ENCODE assay signal across 9 cellular contexts in the genomic region with DNA sequence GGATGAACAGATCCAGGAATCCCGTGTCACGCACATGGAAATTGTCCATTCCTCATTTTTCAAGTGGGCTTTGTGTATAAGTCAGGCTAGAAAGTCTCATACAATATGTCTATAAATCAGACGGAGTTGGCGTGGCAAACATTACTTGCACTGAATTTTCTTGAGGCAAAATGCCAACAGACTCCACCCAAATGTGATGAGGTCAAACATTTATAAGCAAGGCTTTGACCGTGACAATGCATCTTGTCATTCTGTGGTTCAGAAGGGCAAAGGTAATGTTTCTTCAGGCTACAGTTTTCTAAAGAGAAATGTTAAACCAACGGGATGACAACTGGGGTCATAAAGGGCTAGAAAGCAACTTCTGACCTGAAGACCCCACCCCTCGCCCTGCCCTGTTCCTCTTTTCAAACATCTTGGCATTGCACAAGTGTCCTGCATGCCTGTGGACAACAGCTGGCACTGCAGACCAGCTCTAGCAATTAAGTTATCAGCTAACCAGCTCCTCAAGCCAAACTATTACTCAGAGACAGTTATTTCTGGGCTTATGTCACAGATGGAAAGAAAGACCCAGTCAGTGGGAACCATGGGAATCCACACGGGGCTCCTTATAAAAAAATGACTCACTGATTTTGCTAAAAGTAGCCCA. TPM values are rescaled to one million over a fixed set of nuclear protein-coding genes. Genes with fewer than 3 reads are reported as not detected.
A peak's percentile ranks its signal among the peaks of the same experiment; 100 is the strongest.
DNase-seq lines count a peak whose midpoint lies in the region; ATAC-seq and TF ChIP-seq lines count a peak whose summit lies in the region.
"Had no signal": no experiment of that assay in that cellular context is flagged by ENCODE, and none has a peak within 500 bp of the region (broad histone marks: within the 10 kb centered on the region; RNA-seq: fewer than 3 reads in every experiment).

No MANE protein-coding gene starts in this region.

- H3K36me3 ChIP-seq in HCT116 (ENCODE audit: control insufficient read depth in 1 of 2, insufficient read depth in 2 of 2, low read length in 2 of 2) (0 out of 4 replicates have a peak, but pooled peaks cover 0 to 2% of the 10 kb centered on the region in 2 experiments), left ventricle myocardium inferior (peaks cover 5% of the 10 kb centered on the region)

- no peak overlapping the region for H3K9ac ChIP-seq in HCT116 (ENCODE audit: low read length)

- POLR2A ChIA-PET in HCT116 (lab: Charles Lee), result no interaction called here

- DNase-seq in HCT116 (ENCODE audit: low read depth, low spot score) (peak; percentile 31), left ventricle myocardium inferior (peak; percentile 64), superior temporal gyrus (ENCODE audit: extremely low spot score) (peak; percentile 55), DMS53 treated with DMSO at 0.1 percent for 48 hours (lab: John Stamatoyannopoulos, UW; ENCODE audit: unreplicated experiment) (no peak), NCI-H1417 (lab: John Stamatoyannopoulos, UW) (no peak)

- H3K9me3 ChIP-seq in HCT116 (ENCODE audit: control insufficient read depth in 1 of 2, insufficient read depth in 1 of 2, low read depth in 1 of 2, low read length in 2 of 2), result no peaks in the 10 kb centered on the region
- no peaks in the 10 kb centered on the region for H3K9me3 ChIP-seq in left ventricle myocardium inferior (replicated peaks)

- peaks cover 50% of the 10 kb centered on the region; the same call in 1 of the 2 replicates for H3K79me2 ChIP-seq in HCT116 (ENCODE audit: insufficient read depth, low read length)

- no TSS peak for BruUV-seq in HCT116 (replicated peaks; lab: Mats Ljungman, UMichigan)

- H3K9me2 ChIP-seq in HCT116 (ENCODE audit: insufficient read depth), result no peaks in the 10 kb centered on the region

- H4K20me1 ChIP-seq in HCT116 (ENCODE audit: insufficient read depth), result no peaks in the 10 kb centered on the region

- intact Hi-C loops in HCT116 (cut with micrococcal nuclease), result no loop called here
- intact Hi-C loops in left ventricle myocardium inferior (cut with micrococcal nuclease), result no loop called here

- ATAC-seq in HCT116 (peak; percentile 9; the same call in 1 of the 2 replicates), GM21576 (IDR thresholded peaks at IDR 0.05; ENCODE audit: unreplicated experiment) (no peak), HG03025 (IDR thresholded peaks at IDR 0.05; ENCODE audit: low FRiP score, unreplicated experiment) (no peak)
- ATAC-seq: T-cell had no signal

- CTCF ChIA-PET in HCT116 (lab: Charles Lee), result no interaction called here

- no peak overlapping the region for H3K27ac ChIP-seq in HCT116 (ENCODE audit: low read depth, low read length)
- peak overlapping the region; percentile 89 for H3K27ac ChIP-seq in left ventricle myocardium inferior (replicated peaks)

- H3K4me1 ChIP-seq in HCT116 (ENCODE audit: control insufficient read depth in 1 of 2, insufficient read depth in 2 of 2, low read length in 2 of 2) (peaks cover 38 to 62% of the 10 kb centered on the region in 2 experiments), left ventricle myocardium inferior (peaks cover 100% of the 10 kb centered on the region)

- TF ChIP-seq CTCF in HCT116 (IDR thresholded peaks at IDR 0.05 in 2 of 3, conservative IDR thresholded peaks at IDR 0.05 in 1 of 3; ENCODE audit: borderline replicate concordance in 1 of 3, insufficient read depth in 1 of 3, low read depth in 2 of 3, low read length in 2 of 3) (no peak), WI38 (IDR thresholded peaks at IDR 0.05; ENCODE audit: low read depth, low read length) (peak; percentile 23; the same call in 1 of the 2 replicates), left ventricle myocardium inferior (IDR thresholded peaks at IDR 0.05; ENCODE audit: borderline replicate concordance) (peak; percentile 46)

- H3K4me3 ChIP-seq in HCT116 (replicated peaks in 1 of 2; ENCODE audit: low read depth in 1 of 2, low read length in 2 of 2) (no peak overlapping the region), WI38 (ENCODE audit: low read depth, low read length) (no peak overlapping the region), left ventricle myocardium inferior (no peak overlapping the region)

- H3K27me3 ChIP-seq in HCT116 (ENCODE audit: insufficient read depth, low read length) (no peaks in the 10 kb centered on the region), left ventricle myocardium inferior (ENCODE audit: low read depth) (no peaks in the 10 kb centered on the region)

- no peak overlapping the region for H2AFZ ChIP-seq in HCT116 (ENCODE audit: low read depth, low read length, poor library complexity, severe bottlenecking)

- TF ChIP-seq RAD21 in HCT116 (IDR thresholded peaks at IDR 0.05; ENCODE audit: low read depth), result peak; percentile 31

- RAD21 ChIA-PET in HCT116 (lab: Charles Lee; ENCODE audit: low non-redundant PET in 1 of 2, low total read pairs in 2 of 2, uncharacterized antibody in 2 of 2, unreplicated experiment in 2 of 2), result no interaction called here

- TF ChIP-seq POLR2A in HCT116 (IDR thresholded peaks at IDR 0.05; ENCODE audit: borderline replicate concordance, extremely low read depth, insufficient read depth, insufficient read length), result no peak

- peak overlapping the region; percentile 39; the same call in 1 of the 2 replicates for H3K4me2 ChIP-seq in HCT116 (ENCODE audit: low read length)

TF ChIP-seq in HCT116, 20 proteins besides CTCF, POLR2A, EP300 and RAD21:
- TF ChIP-seq EZH2phosphoT487 (IDR thresholded peaks at IDR 0.05; ENCODE audit: borderline replicate concordance), result no peak
- TF ChIP-seq SIN3A (IDR thresholded peaks at IDR 0.05; ENCODE audit: low read depth), result no peak
- no peak for TF ChIP-seq ZNF274 (IDR thresholded peaks at IDR 0.05; ENCODE audit: low read depth, low read length)
- no peak for TF ChIP-seq TCF7L2 (IDR thresholded peaks at IDR 0.05; ENCODE audit: borderline replicate concordance, extremely low read depth, insufficient read depth, insufficient read length)
- TF ChIP-seq CEBPB (IDR thresholded peaks at IDR 0.05; ENCODE audit: low read depth), result peak; percentile 45; the same call in 1 of the 2 replicates

RNA-seq across cellular contexts. Expression of a gene that starts 36.5 kb away (rescaled TPM):
- 0.96 TPM for total RNA-seq in HCT116 (2021; ENCODE audit: unreplicated experiment)
- polyA plus RNA-seq in HCT116 (2012), result 0.76 and 0.90 TPM in 2 replicates
- 2.7 TPM for total RNA-seq in left ventricle myocardium inferior

RNA-seq across cellular contexts. Expression of a gene that starts 42.0 kb away (rescaled TPM):
- total RNA-seq in HCT116 (2021; ENCODE audit: unreplicated experiment) (28.0 TPM), left ventricle myocardium inferior (46.4 TPM)
- polyA plus RNA-seq in HCT116 (2012), result 27.3 and 27.6 TPM in 2 replicates

Comparison
In these comparisons a context has a peak if more than half of its experiments do, and no peak if none do; other contexts are left out.
1. DNase-seq: peak in HCT116 (single experiment), left ventricle myocardium inferior (single experiment) and superior temporal gyrus (single experiment); none in DMS53 treated with DMSO at 0.1 percent for 48 hours (single experiment) and NCI-H1417 (0 of 3).
2. CTCF ChIP-seq: peak in WI38 (single experiment) and left ventricle myocardium inferior (single experiment); none in HCT116 (0 of 3).